ENCODE assay signal across 8 cellular contexts in genomic region chr1:222009105-222009730, GRCh38.
DNase-seq lines count a peak whose midpoint lies in the region; FAIRE-seq and TF ChIP-seq lines count a peak whose summit lies in the region.

No MANE protein-coding gene starts in this region.

- no peak overlapping the region for H3K27ac ChIP-seq in hepatocyte

- H3K4me1 ChIP-seq in hepatocyte (ENCODE audit: insufficient read depth), result no peaks in the 10 kb centered on the region

- no peaks in the 10 kb centered on the region for H3K9me3 ChIP-seq in hepatocyte (ENCODE audit: low read depth)

- FAIRE-seq in GM18507 (lab: Jason Lieb, UNC), result peak; percentile 73
- no peak for FAIRE-seq in HTR-8/SVneo (lab: Jason Lieb, UNC)

- H2AFZ ChIP-seq in hepatocyte, result no peak overlapping the region

- H3K9me3 Mint-ChIP-seq in activated CD4-positive, alpha-beta memory T cell treated with anti-CD3 and anti-CD28 coated beads for 36 hours, result no peaks in the 10 kb centered on the region

- CTCF ChIA-PET in activated CD4-positive, alpha-beta memory T cell treated with anti-CD3 and anti-CD28 coated beads for 36 hours (lab: Charles Lee), result interaction anchor here (0.6 to 1.5 kb wide), 7 partner anchors 17 to 1136 kb away, joined by 3 to 13 read pairs (median 4); partner anchors contain the start of gene DUSP10

- no peaks in the 10 kb centered on the region for H3K4me1 Mint-ChIP-seq in activated CD4-positive, alpha-beta memory T cell treated with anti-CD3 and anti-CD28 coated beads for 36 hours (ENCODE audit: low read depth)

- TF ChIP-seq CTCF in AG09309 (IDR thresholded peaks at IDR 0.05; ENCODE audit: control insufficient read depth, insufficient read depth, low read depth, low read length, missing control alignments), result peak; percentile 45
- TF ChIP-seq CTCF in hepatocyte (IDR thresholded peaks at IDR 0.05; ENCODE audit: poor library complexity), result peak; percentile 47

- no peak overlapping the region for H3K4me3 Mint-ChIP-seq in activated CD4-positive, alpha-beta memory T cell treated with anti-CD3 and anti-CD28 coated beads for 36 hours

- H3K79me2 ChIP-seq in hepatocyte, result no peaks in the 10 kb centered on the region

- H3K27ac Mint-ChIP-seq in activated CD4-positive, alpha-beta memory T cell treated with anti-CD3 and anti-CD28 coated beads for 36 hours, result no peak overlapping the region

- no peaks in the 10 kb centered on the region for H3K27me3 ChIP-seq in hepatocyte

- H3K4me2 ChIP-seq in hepatocyte, result no peak overlapping the region

- no peaks in the 10 kb centered on the region for H3K27me3 Mint-ChIP-seq in activated CD4-positive, alpha-beta memory T cell treated with anti-CD3 and anti-CD28 coated beads for 36 hours

- DNase-seq in AG09309 (ENCODE audit: low read depth) (no peak), GM18507 (ENCODE audit: extremely low spot score, insufficient read length, low read depth) (no peak), HTR-8/SVneo (ENCODE audit: insufficient read length, low spot score) (peak; percentile 11), hepatocyte (ENCODE audit: low spot score) (peak; percentile 29), NCI-H2196 (lab: John Stamatoyannopoulos, UW; ENCODE audit: unreplicated experiment) (no peak), NCI-H2081 treated with DMSO at 0.1 percent for 48 hours (lab: John Stamatoyannopoulos, UW) (no peak), GF-D8 (lab: John Stamatoyannopoulos, UW) (no peak)
- DNase-seq in activated CD4-positive, alpha-beta memory T cell treated with anti-CD3 and anti-CD28 coated beads for 36 hours, result peak; percentile 27

- no peaks in the 10 kb centered on the region for H4K20me1 ChIP-seq in hepatocyte (ENCODE audit: insufficient read depth, poor library complexity, severe bottlenecking)

- no peaks in the 10 kb centered on the region for H3K36me3 ChIP-seq in hepatocyte (replicated peaks; ENCODE audit: insufficient read depth, low read depth)

- H3K4me3 ChIP-seq in AG09309 (ENCODE audit: control insufficient read depth, low read depth, low read length) (no peak overlapping the region), hepatocyte (no peak overlapping the region)

- H3K36me3 Mint-ChIP-seq in activated CD4-positive, alpha-beta memory T cell treated with anti-CD3 and anti-CD28 coated beads for 36 hours, result no peaks in the 10 kb centered on the region

- POLR2A ChIA-PET in activated CD4-positive, alpha-beta memory T cell treated with anti-CD3 and anti-CD28 coated beads for 36 hours (lab: Charles Lee), result no interaction called here

- intact Hi-C loops in activated CD4-positive, alpha-beta memory T cell treated with anti-CD3 and anti-CD28 coated beads for 36 hours (cut with micrococcal nuclease), result loop anchor here (1.0 to 2.0 kb wide), 3 partner anchors 14 to 531 kb away; partner anchors contain the start of gene DUSP10

- WGBS in hepatocyte (ENCODE audit: low lambda C conversion rate, missing lambda C conversion rate), result 46% methylated on average over 2 of the region's 2 CpGs

- no peaks in the 10 kb centered on the region for H3K9me2 ChIP-seq in hepatocyte (replicated peaks; ENCODE audit: insufficient read depth)

Comparison
In these comparisons a context has a peak if more than half of its experiments do, and no peak if none do; other contexts are left out.
1. DNase-seq: peak in HTR-8/SVneo (single experiment), activated CD4-positive, alpha-beta memory T cell treated with anti-CD3 and anti-CD28 coated beads for 36 hours (single experiment) and hepatocyte (single experiment); none in AG09309 (single experiment), GM18507 (single experiment), NCI-H2196 (single experiment), NCI-H2081 treated with DMSO at 0.1 percent for 48 hours (single experiment) and GF-D8 (single experiment).